In the genomic region with DNA sequence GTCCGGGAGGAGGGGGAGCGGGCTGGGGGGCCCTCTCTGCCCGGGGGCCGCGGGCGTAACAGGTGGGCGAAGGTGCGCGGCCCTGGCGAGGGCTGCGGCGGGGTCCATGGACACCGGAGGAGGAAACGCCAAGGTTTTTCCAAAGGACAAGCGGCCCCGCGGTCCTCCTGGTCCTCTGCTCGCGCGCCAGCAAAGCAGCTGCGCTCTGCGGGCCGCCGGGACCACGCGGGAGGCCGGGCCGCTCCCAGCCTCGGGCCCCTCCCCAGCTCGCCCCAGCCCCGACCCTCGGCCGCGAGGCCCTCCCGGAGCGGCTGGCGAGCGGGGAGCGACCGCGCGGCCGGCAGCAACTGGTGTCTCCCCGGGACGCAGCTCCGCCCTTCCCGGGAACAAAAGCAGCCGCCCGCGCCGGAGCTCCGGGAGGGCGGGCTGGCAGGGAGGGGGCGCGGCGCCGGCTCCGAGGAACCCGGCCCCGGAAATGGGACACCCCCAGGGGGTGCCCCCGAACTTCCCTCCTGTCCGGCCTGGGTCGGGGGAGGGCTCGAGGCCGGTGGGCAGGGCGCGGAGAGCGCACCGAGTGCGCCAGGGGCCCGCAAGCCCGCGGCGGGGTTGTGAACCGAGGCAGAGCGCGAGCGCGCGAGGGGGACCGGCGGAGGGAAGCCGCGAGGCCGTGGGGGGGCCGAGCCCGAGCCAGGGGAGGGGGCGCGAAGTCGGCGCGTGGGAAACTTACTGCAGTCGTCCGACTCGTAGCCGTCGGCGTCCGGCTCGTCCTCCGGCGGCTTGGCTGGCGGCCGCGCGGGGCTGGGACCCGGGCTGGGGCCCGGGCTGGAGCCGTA, we compare ENCODE assay signal across 10 cellular contexts. TPM values are rescaled to one million over a fixed set of nuclear protein-coding genes. Genes with fewer than 3 reads are reported as not detected.
DNase-seq lines count a peak whose midpoint lies in the region; ATAC-seq, FAIRE-seq and TF ChIP-seq lines count a peak whose summit lies in the region.
"Had no signal": no experiment of that assay in that cellular context is flagged by ENCODE, and none has a peak within 500 bp of the region (broad histone marks: within the 10 kb centered on the region; RNA-seq: fewer than 3 reads in every experiment).

No MANE protein-coding gene starts in this region.

- TF ChIP-seq POLR2A in stomach (IDR thresholded peaks at IDR 0.05) = no peak

- 1 to 2% methylated on average over 109 of the region's 109 CpGs for WGBS in ectodermal cell, 2 experiments
- WGBS in stomach, 5 donors = 1 to 6% (median 2%) methylated on average over 17 to 109 of the region's 109 CpGs

- H3K4me1 ChIP-seq in ectodermal cell (ENCODE audit: control insufficient read depth, insufficient read depth, low read length) = peaks cover 12% of the 10 kb centered on the region
- H3K4me1 ChIP-seq in left lung = peaks cover 0 to 43% of the 10 kb centered on the region in 2 donors
- H3K4me1 ChIP-seq in stomach = peaks cover 18 to 44% (median 37%) of the 10 kb centered on the region in 4 donors

- H3K9me3 ChIP-seq in ectodermal cell (ENCODE audit: control insufficient read depth, low read length) (no peaks in the 10 kb centered on the region), left lung (no peaks in the 10 kb centered on the region), stomach (no peaks in the 10 kb centered on the region)

- intact Hi-C loops in left lung (cut with DNase I) = no loop called here
- intact Hi-C loops in stomach (cut with DNase I; ENCODE audit: low total_unique reads) = no loop called here

- peaks cover 84% of the 10 kb centered on the region for H3K27me3 ChIP-seq in ectodermal cell (ENCODE audit: control insufficient read depth, insufficient read depth, low read length, poor library complexity, severe bottlenecking)
- H3K27me3 ChIP-seq in left lung = peaks cover 21 to 62% of the 10 kb centered on the region in 2 donors
- H3K27me3 ChIP-seq in stomach = peaks cover 12 to 75% (median 23%) of the 10 kb centered on the region in 3 donors

- H3K4me3 ChIP-seq in ectodermal cell (ENCODE audit: insufficient read depth, low read depth, low read length) = peak overlapping the region; percentile 35
- H3K4me3 ChIP-seq in left lung = peak overlapping the region; percentile 21 to 42
- H3K4me3 ChIP-seq in stomach = peak overlapping the region; percentile 44 to 75 (median 44)

- DNase-seq in HuH-7.5 (ENCODE audit: low spot score) (peak; percentile 46), left lung (no peak), stomach (no peak), GM19239 (ENCODE audit: insufficient read length, low spot score) (no peak), NOMO-1 treated with DMSO at 0.1 percent for 48 hours (lab: John Stamatoyannopoulos, UW; ENCODE audit: unreplicated experiment) (no peak)
- DNase-seq: GF-D8 had no signal

- no peak for ATAC-seq in left lung
- no peak for ATAC-seq in GM18517 (IDR thresholded peaks at IDR 0.05; ENCODE audit: unreplicated experiment)
- no peak for ATAC-seq in GM19452 (IDR thresholded peaks at IDR 0.05; ENCODE audit: unreplicated experiment)

- TF ChIP-seq CTCF in left lung (IDR thresholded peaks at IDR 0.05) (no peak), stomach (IDR thresholded peaks at IDR 0.05) (no peak)

- H3K36me3 ChIP-seq in ectodermal cell (ENCODE audit: control insufficient read depth, insufficient read depth, low read length) = no peaks in the 10 kb centered on the region
- H3K36me3 ChIP-seq in left lung = no peaks in the 10 kb centered on the region
- no peaks in the 10 kb centered on the region for H3K36me3 ChIP-seq in stomach

- TF ChIP-seq EP300 in stomach (IDR thresholded peaks at IDR 0.05) = no peak

- H3K27ac ChIP-seq in ectodermal cell (ENCODE audit: insufficient read depth, low read depth, low read length, poor library complexity, severe bottlenecking) (no peak overlapping the region), left lung (peak overlapping the region; percentile 13 to 57), stomach (peak overlapping the region in 4 of 5 donors; percentile 41 to 70 (median 69))

- FAIRE-seq in GM19239 (lab: Jason Lieb, UNC) = no peak

RNA-seq across cellular contexts. Expression of a gene that starts 0.9 kb away (rescaled TPM):
- 1.1 TPM for polyA plus RNA-seq in ectodermal cell (2013, experiment 1 of 4)
- polyA plus RNA-seq in ectodermal cell (2013, experiment 2 of 4) = 1.7 TPM
- polyA plus RNA-seq in ectodermal cell (2013, experiment 3 of 4) = 1.1 TPM
- polyA plus RNA-seq in ectodermal cell (2013, experiment 4 of 4) = 2.2 TPM
- total RNA-seq in left lung (1 to 10 TPM; 2.4 to 6.9 TPM), stomach (10 to 100 TPM in 1 of 5 donors, 1 to 10 TPM in 3, under 1 TPM in 1; 0.45 to 11.7 (median 5.1) TPM)
- polyA plus RNA-seq in stomach = 1 to 10 TPM; 1.5 to 3.8 (median 1.8) TPM

RNA-seq across cellular contexts. Expression of a gene that starts 43.2 kb away (rescaled TPM):
- not detected for polyA plus RNA-seq in ectodermal cell (2013, experiment 1 of 4)
- polyA plus RNA-seq in ectodermal cell (2013, experiment 2 of 4) = not detected
- polyA plus RNA-seq in ectodermal cell (2013, experiment 3 of 4) = not detected
- not detected for polyA plus RNA-seq in ectodermal cell (2013, experiment 4 of 4)
- total RNA-seq in left lung (not detected), stomach (not detected)
- polyA plus RNA-seq in stomach = not detected
- total RNA-seq: T-helper 1 cell treated with Interleukin-12 subunit alpha and Interleukin-12 subunit beta and Interleukin-4 antibody, amounts not matched to agents 30 ng/mL and 1 ng/mL, for 36 hours had no signal
